In genomic region chr9:121750259-121750714, GRCh38 we compare ENCODE assay signal across 1 cellular context.
TF ChIP-seq lines count a peak whose summit lies in the region.

No MANE protein-coding gene starts in this region.

TF ChIP-seq in HepG2, 621 proteins besides CTCF, POLR2A, EP300 and RAD21 (continued from another document and continues in another):
- TF ChIP-seq E2F2 (CRISPR knock-in tag; IDR thresholded peaks at IDR 0.05; ENCODE audit: borderline replicate concordance) (no peak), ZNF230 (CRISPR knock-in tag; IDR thresholded peaks at IDR 0.05) (no peak), ZFP36 (IDR thresholded peaks at IDR 0.05; ENCODE audit: borderline replicate concordance, low read depth, low read length, partially characterized antibody) (no peak), MNT (IDR thresholded peaks at IDR 0.05) (no peak), U2AF1 (optimal IDR thresholded peaks at IDR 0.05; ENCODE audit: low read depth, low read length) (no peak), HOXA5 (CRISPR knock-in tag; IDR thresholded peaks at IDR 0.05) (no peak), ARHGAP35 (CRISPR knock-in tag; IDR thresholded peaks at IDR 0.05; ENCODE audit: borderline replicate concordance) (no peak), HOXA3 (CRISPR knock-in tag; IDR thresholded peaks at IDR 0.05) (no peak), MTERF4 (CRISPR knock-in tag; IDR thresholded peaks at IDR 0.05) (0 out of 2 replicates have a peak, but pooled peaks have one; percentile 31), ZFYVE20 (CRISPR knock-in tag; IDR thresholded peaks at IDR 0.05; ENCODE audit: borderline replicate concordance, low read depth) (no peak), ZNF142 (CRISPR knock-in tag; IDR thresholded peaks at IDR 0.05) (no peak), ZNF333 (CRISPR knock-in tag; IDR thresholded peaks at IDR 0.05; ENCODE audit: borderline replicate concordance) (0 out of 2 replicates have a peak, but pooled peaks have one; percentile 8), ELK4 (CRISPR knock-in tag; IDR thresholded peaks at IDR 0.05; ENCODE audit: borderline replicate concordance) (no peak), CENPBD1 (CRISPR knock-in tag; IDR thresholded peaks at IDR 0.05; ENCODE audit: borderline replicate concordance, low read depth) (no peak), ZNF260 (CRISPR knock-in tag; IDR thresholded peaks at IDR 0.05; ENCODE audit: borderline replicate concordance, low read depth) (no peak), ZBTB20 (CRISPR knock-in tag; IDR thresholded peaks at IDR 0.05; ENCODE audit: borderline replicate concordance, low read depth) (no peak), THYN1 (CRISPR knock-in tag; IDR thresholded peaks at IDR 0.05; ENCODE audit: borderline replicate concordance, low read depth) (no peak), JUN (CRISPR knock-in tag; IDR thresholded peaks at IDR 0.05) (no peak), ARID2 (CRISPR knock-in tag; IDR thresholded peaks at IDR 0.05; ENCODE audit: borderline replicate concordance) (0 out of 2 replicates have a peak, but pooled peaks have one; percentile 65)
- TF ChIP-seq, protein P1, sequence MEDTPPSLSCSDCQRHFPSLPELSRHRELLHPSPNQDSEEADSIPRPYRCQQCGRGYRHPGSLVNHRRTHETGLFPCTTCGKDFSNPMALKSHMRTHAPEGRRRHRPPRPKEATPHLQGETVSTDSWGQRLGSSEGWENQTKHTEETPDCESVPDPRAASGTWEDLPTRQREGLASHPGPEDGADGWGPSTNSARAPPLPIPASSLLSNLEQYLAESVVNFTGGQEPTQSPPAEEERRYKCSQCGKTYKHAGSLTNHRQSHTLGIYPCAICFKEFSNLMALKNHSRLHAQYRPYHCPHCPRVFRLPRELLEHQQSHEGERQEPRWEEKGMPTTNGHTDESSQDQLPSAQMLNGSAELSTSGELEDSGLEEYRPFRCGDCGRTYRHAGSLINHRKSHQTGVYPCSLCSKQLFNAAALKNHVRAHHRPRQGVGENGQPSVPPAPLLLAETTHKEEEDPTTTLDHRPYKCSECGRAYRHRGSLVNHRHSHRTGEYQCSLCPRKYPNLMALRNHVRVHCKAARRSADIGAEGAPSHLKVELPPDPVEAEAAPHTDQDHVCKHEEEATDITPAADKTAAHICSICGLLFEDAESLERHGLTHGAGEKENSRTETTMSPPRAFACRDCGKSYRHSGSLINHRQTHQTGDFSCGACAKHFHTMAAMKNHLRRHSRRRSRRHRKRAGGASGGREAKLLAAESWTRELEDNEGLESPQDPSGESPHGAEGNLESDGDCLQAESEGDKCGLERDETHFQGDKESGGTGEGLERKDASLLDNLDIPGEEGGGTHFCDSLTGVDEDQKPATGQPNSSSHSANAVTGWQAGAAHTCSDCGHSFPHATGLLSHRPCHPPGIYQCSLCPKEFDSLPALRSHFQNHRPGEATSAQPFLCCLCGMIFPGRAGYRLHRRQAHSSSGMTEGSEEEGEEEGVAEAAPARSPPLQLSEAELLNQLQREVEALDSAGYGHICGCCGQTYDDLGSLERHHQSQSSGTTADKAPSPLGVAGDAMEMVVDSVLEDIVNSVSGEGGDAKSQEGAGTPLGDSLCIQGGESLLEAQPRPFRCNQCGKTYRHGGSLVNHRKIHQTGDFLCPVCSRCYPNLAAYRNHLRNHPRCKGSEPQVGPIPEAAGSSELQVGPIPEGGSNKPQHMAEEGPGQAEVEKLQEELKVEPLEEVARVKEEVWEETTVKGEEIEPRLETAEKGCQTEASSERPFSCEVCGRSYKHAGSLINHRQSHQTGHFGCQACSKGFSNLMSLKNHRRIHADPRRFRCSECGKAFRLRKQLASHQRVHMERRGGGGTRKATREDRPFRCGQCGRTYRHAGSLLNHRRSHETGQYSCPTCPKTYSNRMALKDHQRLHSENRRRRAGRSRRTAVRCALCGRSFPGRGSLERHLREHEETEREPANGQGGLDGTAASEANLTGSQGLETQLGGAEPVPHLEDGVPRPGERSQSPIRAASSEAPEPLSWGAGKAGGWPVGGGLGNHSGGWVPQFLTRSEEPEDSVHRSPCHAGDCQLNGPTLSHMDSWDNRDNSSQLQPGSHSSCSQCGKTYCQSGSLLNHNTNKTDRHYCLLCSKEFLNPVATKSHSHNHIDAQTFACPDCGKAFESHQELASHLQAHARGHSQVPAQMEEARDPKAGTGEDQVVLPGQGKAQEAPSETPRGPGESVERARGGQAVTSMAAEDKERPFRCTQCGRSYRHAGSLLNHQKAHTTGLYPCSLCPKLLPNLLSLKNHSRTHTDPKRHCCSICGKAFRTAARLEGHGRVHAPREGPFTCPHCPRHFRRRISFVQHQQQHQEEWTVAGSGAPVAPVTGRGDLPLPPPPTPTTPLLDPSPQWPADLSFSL (CRISPR knock-in tag; IDR thresholded peaks at IDR 0.05), result 0 out of 2 replicates have a peak, but pooled peaks have one; percentile 50
- TF ChIP-seq, protein P2, sequence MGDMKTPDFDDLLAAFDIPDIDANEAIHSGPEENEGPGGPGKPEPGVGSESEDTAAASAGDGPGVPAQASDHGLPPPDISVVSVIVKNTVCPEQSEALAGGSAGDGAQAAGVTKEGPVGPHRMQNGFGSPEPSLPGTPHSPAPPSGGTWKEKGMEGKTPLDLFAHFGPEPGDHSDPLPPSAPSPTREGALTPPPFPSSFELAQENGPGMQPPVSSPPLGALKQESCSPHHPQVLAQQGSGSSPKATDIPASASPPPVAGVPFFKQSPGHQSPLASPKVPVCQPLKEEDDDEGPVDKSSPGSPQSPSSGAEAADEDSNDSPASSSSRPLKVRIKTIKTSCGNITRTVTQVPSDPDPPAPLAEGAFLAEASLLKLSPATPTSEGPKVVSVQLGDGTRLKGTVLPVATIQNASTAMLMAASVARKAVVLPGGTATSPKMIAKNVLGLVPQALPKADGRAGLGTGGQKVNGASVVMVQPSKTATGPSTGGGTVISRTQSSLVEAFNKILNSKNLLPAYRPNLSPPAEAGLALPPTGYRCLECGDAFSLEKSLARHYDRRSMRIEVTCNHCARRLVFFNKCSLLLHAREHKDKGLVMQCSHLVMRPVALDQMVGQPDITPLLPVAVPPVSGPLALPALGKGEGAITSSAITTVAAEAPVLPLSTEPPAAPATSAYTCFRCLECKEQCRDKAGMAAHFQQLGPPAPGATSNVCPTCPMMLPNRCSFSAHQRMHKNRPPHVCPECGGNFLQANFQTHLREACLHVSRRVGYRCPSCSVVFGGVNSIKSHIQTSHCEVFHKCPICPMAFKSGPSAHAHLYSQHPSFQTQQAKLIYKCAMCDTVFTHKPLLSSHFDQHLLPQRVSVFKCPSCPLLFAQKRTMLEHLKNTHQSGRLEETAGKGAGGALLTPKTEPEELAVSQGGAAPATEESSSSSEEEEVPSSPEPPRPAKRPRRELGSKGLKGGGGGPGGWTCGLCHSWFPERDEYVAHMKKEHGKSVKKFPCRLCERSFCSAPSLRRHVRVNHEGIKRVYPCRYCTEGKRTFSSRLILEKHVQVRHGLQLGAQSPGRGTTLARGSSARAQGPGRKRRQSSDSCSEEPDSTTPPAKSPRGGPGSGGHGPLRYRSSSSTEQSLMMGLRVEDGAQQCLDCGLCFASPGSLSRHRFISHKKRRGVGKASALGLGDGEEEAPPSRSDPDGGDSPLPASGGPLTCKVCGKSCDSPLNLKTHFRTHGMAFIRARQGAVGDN (CRISPR knock-in tag; IDR thresholded peaks at IDR 0.05), result peak; percentile 74
- TF ChIP-seq, protein P3, sequence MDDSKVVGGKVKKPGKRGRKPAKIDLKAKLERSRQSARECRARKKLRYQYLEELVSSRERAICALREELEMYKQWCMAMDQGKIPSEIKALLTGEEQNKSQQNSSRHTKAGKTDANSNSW (CRISPR knock-in tag; IDR thresholded peaks at IDR 0.05; ENCODE audit: borderline replicate concordance), result no peak
- TF ChIP-seq, protein P4, sequence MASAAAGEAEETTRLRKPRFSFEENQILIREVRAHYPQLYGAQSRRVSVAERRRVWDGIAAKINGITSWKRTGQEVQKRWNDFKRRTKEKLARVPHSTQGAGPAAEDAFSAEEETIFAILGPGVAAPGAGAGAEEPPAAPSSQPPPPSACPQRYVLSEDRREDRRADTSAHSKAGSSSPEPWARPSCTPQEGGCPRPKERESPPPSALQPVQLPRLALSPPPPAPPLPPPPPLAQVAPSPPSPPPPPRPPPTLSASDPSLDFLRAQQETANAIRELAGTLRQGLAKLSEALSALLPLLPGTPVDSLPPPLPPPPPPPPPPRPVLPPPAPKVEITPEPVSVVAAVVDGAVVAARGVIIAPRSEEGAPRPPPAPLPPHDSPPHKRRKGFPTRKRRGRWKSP (CRISPR knock-in tag; IDR thresholded peaks at IDR 0.05), result no peak
